In the genomic region with DNA sequence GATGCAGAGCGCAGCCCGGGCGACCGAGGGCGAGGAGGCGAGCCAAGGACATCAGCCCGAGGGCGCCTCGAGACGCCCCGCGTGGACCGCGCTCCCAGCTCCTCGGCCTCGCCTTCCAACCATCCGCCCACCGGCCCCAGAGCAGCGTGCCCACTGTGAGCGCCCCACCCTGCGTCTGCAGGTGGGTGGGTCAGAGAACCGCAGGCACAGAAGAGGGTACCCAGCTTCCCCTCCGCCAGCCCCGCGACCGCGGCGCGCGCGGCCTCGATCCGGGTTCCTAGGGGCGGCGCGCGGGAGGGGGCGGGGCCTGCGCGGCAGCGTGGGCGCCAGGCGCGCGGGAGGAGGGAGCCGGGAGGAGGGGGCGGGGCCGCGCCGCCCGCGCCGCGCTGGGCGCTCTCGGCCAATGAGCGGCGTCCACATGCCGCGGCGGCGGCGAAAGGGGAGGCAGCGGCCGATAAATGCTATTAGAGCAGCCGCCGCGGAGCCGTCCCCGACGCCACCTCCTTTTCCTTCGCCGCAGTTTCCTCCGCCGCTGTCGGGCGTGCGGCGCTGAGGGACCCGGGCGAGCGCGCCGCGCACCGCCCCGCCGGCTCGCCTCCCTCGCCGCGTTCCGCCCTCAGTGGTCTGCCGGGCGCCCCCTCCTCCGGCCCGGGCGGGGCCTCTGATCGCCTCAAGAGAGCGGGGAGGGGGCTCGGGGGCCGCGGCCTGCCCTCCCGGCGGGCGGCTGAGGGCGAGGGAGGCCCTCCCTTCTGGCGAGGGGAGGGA, we compare ENCODE assay signal across 8 cellular contexts. TPM values are rescaled to one million over a fixed set of nuclear protein-coding genes. Genes with fewer than 3 reads are reported as not detected.
DNase-seq lines count a peak whose midpoint lies in the region; ATAC-seq and TF ChIP-seq lines count a peak whose summit lies in the region.

Gene ATP2A2, plus strand, starts transcription at position 464 of the 765 bp plus-strand sequence. CDS start 543 bp downstream, outside the sequence.

- peak; percentile 98 for DNase-seq in COLO668 (lab: John Stamatoyannopoulos, UW; ENCODE audit: unreplicated experiment)
- DNase-seq in GM20000 (ENCODE audit: low spot score) = peak; percentile 99
- DNase-seq in HT1080 (ENCODE audit: low read depth) = peak; percentile 87
- peak; percentile 76 for DNase-seq in NOMO-1 treated with DMSO at 0.1 percent for 48 hours (lab: John Stamatoyannopoulos, UW; ENCODE audit: unreplicated experiment)
- peak; percentile 83 to 90 (median 86) for DNase-seq in effector memory CD8-positive, alpha-beta T cell
- DNase-seq in memory B cell (ENCODE audit: low spot score in 2 of 2) = peak; percentile 83 to 86
- peak; percentile 78 for DNase-seq in stimulated activated CD8-positive, alpha-beta memory T cell treated with anti-CD3 and anti-CD28 coated beads, Interleukin-12 subunit alpha, Interleukin-12 subunit beta, amount 100 ng/mL, for 1 hour (ENCODE audit: low read depth)

- H3K36me3 Mint-ChIP-seq in effector memory CD8-positive, alpha-beta T cell (ENCODE audit: insufficient read depth) = peaks cover 25% of the 10 kb centered on the region
- H3K36me3 Mint-ChIP-seq in memory B cell = peaks cover 3% of the 10 kb centered on the region

- peaks cover 29 to 45% of the 10 kb centered on the region in 2 donors for H3K4me1 Mint-ChIP-seq in effector memory CD8-positive, alpha-beta T cell (ENCODE audit: low read depth in 2 of 2)
- peaks cover 27% of the 10 kb centered on the region for H3K4me1 Mint-ChIP-seq in memory B cell

- peak; percentile 83 for ATAC-seq in effector memory CD8-positive, alpha-beta T cell (replicated peaks)
- peak; percentile 84 for ATAC-seq in memory B cell (ENCODE audit: low read depth)

- no peaks in the 10 kb centered on the region for H3K9me3 Mint-ChIP-seq in effector memory CD8-positive, alpha-beta T cell
- H3K9me3 Mint-ChIP-seq in memory B cell = no peaks in the 10 kb centered on the region

- POLR2A ChIA-PET in activated CD8-positive, alpha-beta memory T cell treated with anti-CD3 and anti-CD28 coated beads for 36 hours (lab: Charles Lee) = interaction anchor here (0.5 to 1.5 kb wide), 10 partner anchors 16 to 1405 kb away, joined by 3 to 9 read pairs (median 4); partner anchors contain the start of genes ACAD10, ANAPC7, ARPC3 and BRAP

- H3K4me3 Mint-ChIP-seq in effector memory CD8-positive, alpha-beta T cell = peak within 1 kb of the TSS; percentile 94 to 95
- peak within 1 kb of the TSS; percentile 97 for H3K4me3 Mint-ChIP-seq in memory B cell

- CTCF ChIA-PET in activated CD8-positive, alpha-beta memory T cell treated with anti-CD3 and anti-CD28 coated beads for 36 hours (lab: Charles Lee) = interaction anchor here (0.8 to 1.1 kb wide), 4 partner anchors 31 to 188 kb away, joined by 3 to 4 read pairs (median 3); partner anchors contain the start of gene FAM216A

- no peaks in the 10 kb centered on the region for H3K27me3 Mint-ChIP-seq in effector memory CD8-positive, alpha-beta T cell
- H3K27me3 Mint-ChIP-seq in memory B cell = no peaks in the 10 kb centered on the region

- H3K27ac Mint-ChIP-seq in effector memory CD8-positive, alpha-beta T cell = peak within 1 kb of the TSS; percentile 96 to 97
- peak within 1 kb of the TSS; percentile 91 for H3K27ac Mint-ChIP-seq in memory B cell

- no peak for TF ChIP-seq CTCF in GM20000 (IDR thresholded peaks at IDR 0.05; ENCODE audit: extremely low read depth, missing control alignments)

RNA-seq across cellular contexts. Expression of gene ATP2A2, which starts in this region (rescaled TPM):
- total RNA-seq in HT1080 (2014; rRNA removed; shearing (Covaris generic)) = 93.8 and 114 TPM in 2 replicates
- 108 and 138 TPM in 2 replicates for polyA plus RNA-seq in HT1080 (2015; cell fraction: cytosol; rRNA removed)
- 284 and 324 TPM in 2 replicates for polyA plus RNA-seq in HT1080 (2015; cell fraction: nucleus; rRNA removed)
- 100 to 1,000 TPM; 206 TPM for total RNA-seq in activated CD8-positive, alpha-beta memory T cell treated with anti-CD3 and anti-CD28 coated beads for 36 hours

Comparison
In these comparisons a context has a peak if more than half of its experiments do, and no peak if none do; other contexts are left out.
1. Peak in every context shown above with its lines: DNase-seq and ATAC-seq.